ENCODE assay signal across 9 cellular contexts in the genomic region with DNA sequence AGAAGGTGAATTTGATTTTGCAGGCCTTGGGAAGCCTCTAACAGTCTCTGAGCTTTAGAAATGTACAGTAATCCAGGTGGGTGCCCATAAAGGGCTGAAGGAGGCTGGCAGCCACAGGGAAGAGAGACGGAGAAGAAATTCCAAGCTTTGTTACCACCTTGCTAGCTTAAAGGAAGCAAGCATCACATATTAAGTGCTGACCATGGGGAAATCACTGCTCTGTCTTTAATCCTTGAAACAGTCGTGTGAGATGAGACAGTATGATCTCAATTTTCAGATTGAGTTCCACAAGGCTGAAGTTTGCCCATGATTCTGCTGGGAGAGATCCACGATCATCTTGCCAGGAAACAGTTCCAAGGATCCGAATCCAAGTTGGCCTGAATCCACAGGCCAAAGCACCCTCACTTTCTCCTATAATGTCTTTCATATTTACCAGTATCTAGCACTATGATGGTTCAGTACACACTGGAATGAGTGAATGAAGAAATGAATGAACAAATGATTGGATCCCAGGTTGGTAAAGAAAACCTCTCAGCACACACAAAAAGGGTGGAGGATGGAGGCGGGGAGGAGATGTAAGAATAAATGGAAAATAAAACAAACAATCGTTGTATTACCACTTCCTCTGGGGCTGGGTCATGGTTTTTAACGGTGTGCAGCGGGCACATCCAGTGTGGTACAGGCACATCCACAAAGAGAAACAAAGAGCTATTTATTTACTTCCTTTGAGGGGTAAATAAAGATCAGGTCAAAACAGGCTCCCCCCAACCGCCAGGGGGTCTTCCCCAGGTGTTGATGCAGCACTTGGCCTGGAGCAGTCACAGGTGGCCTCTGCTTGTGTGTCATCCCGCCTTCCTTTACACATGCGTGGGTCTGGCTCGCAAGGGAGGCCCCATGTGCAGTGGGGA. TPM values are rescaled to one million over a fixed set of nuclear protein-coding genes. Genes with fewer than 3 reads are reported as not detected.
DNase-seq lines count a peak whose midpoint lies in the region; ATAC-seq and TF ChIP-seq lines count a peak whose summit lies in the region.
"Had no signal": no experiment of that assay in that cellular context is flagged by ENCODE, and none has a peak within 500 bp of the region (broad histone marks: within the 10 kb centered on the region; RNA-seq: fewer than 3 reads in every experiment).

No MANE protein-coding gene starts in this region.

- H3K4me1 ChIP-seq in effector memory CD4-positive, alpha-beta T cell (ENCODE audit: control insufficient read depth, insufficient read depth, low read length, poor library complexity, severe bottlenecking): peaks cover 62% of the 10 kb centered on the region

- peak; percentile 58 for DNase-seq in activated B cell treated with CpG ODN at 0.5 μM for 24 hours
- DNase-seq in effector memory CD4-positive, alpha-beta T cell: peak; percentile 41 to 63 (median 51)
- peak; percentile 54 to 59 for DNase-seq in stimulated activated CD8-positive, alpha-beta memory T cell treated with anti-CD3 and anti-CD28 coated beads, Interleukin-7, amount 100 ng/mL, for 4 hours (ENCODE audit: low read depth in 2 of 2)
- DNase-seq in cerebellar nuclear complex (lab: John Stamatoyannopoulos, UW): no peak
- no peak for DNase-seq in NCI-H226
- DNase-seq in NCI-H748 (lab: John Stamatoyannopoulos, UW; ENCODE audit: unreplicated experiment): no peak
- DNase-seq: IMR-90 had no signal

- POLR2A ChIA-PET in activated B cell treated with CpG ODN at 0.5 μM for 24 hours (lab: Charles Lee): interaction anchor here (0.6 to 4.0 kb wide), 13 partner anchors 9 to 288 kb away, joined by 3 to 20 read pairs (median 4); partner anchors contain the start of genes BYSL, MED20, TAF8 and USP49

- peak; percentile 36 for ATAC-seq in GM21423 (IDR thresholded peaks at IDR 0.05; ENCODE audit: unreplicated experiment)
- peak; percentile 38 for ATAC-seq in activated B cell treated with CpG ODN at 0.5 μM for 24 hours (ENCODE audit: low read depth)
- ATAC-seq in GM19351 (IDR thresholded peaks at IDR 0.05; ENCODE audit: unreplicated experiment): no peak

- no peaks in the 10 kb centered on the region for H3K27me3 Mint-ChIP-seq in activated B cell treated with CpG ODN at 0.5 μM for 24 hours

- CTCF ChIA-PET in activated B cell treated with CpG ODN at 0.5 μM for 24 hours (lab: Charles Lee): interaction anchor here (0.7 to 1.0 kb wide), 2 partner anchors 22 to 101 kb away, joined by 3 to 4 read pairs; partner anchors contain the start of genes BYSL and MED20

- peak overlapping the region; percentile 0 for H3K4me3 ChIP-seq in effector memory CD4-positive, alpha-beta T cell (ENCODE audit: insufficient read depth, low read depth, low read length, poor library complexity, severe bottlenecking)

- H3K4me1 Mint-ChIP-seq in activated B cell treated with CpG ODN at 0.5 μM for 24 hours: peaks cover 83% of the 10 kb centered on the region

- peak overlapping the region; percentile 87 for H3K27ac ChIP-seq in effector memory CD4-positive, alpha-beta T cell (ENCODE audit: insufficient read depth, low read length, poor library complexity, severe bottlenecking)

- H3K4me3 Mint-ChIP-seq in activated B cell treated with CpG ODN at 0.5 μM for 24 hours: peak overlapping the region; percentile 75

- TF ChIP-seq CTCF in activated B cell treated with CpG ODN at 0.5 μM for 24 hours (IDR thresholded peaks at IDR 0.05): no peak

- H3K9me3 Mint-ChIP-seq in activated B cell treated with CpG ODN at 0.5 μM for 24 hours: no peaks in the 10 kb centered on the region

- H3K9me3 ChIP-seq in effector memory CD4-positive, alpha-beta T cell (ENCODE audit: control insufficient read depth, low read length): no peaks in the 10 kb centered on the region

- H3K27ac Mint-ChIP-seq in activated B cell treated with CpG ODN at 0.5 μM for 24 hours: peak overlapping the region; percentile 99

- intact Hi-C loops in activated B cell treated with CpG ODN at 0.5 μM for 24 hours (cut with micrococcal nuclease): loop anchor here (1.0 kb wide), 1 partner anchor 81 kb away; the partner anchor contains the start of gene CCND3

- H3K27me3 ChIP-seq in effector memory CD4-positive, alpha-beta T cell (replicated peaks; ENCODE audit: control insufficient read depth, insufficient read depth, low read length, poor library complexity, severe bottlenecking): no peaks in the 10 kb centered on the region

- H3K36me3 Mint-ChIP-seq in activated B cell treated with CpG ODN at 0.5 μM for 24 hours (ENCODE audit: low read depth): peaks cover 13% of the 10 kb centered on the region

- H3K36me3 ChIP-seq in effector memory CD4-positive, alpha-beta T cell (ENCODE audit: control insufficient read depth, insufficient read depth, low read length): peaks cover 33% of the 10 kb centered on the region

RNA-seq across cellular contexts. Expression of gene TAF8, which starts 28.2 kb away (rescaled TPM):
- 47.2 and 55.7 TPM in 2 replicates for total RNA-seq in activated B cell treated with CpG ODN at 0.5 μM for 24 hours

Comparison
In these comparisons a context has a peak if more than half of its experiments do, and no peak if none do; other contexts are left out.
1. DNase-seq: peak in activated B cell treated with CpG ODN at 0.5 μM for 24 hours (single experiment), effector memory CD4-positive, alpha-beta T cell (3 of 3) and stimulated activated CD8-positive, alpha-beta memory T cell treated with anti-CD3 and anti-CD28 coated beads, Interleukin-7, amount 100 ng/mL, for 4 hours (2 of 2); none in cerebellar nuclear complex (0 of 2), NCI-H226 (single experiment) and NCI-H748 (single experiment).